29 cellular contexts compared by ENCODE assay signal in genomic region chr1:208351838-208352237, GRCh38.
"Had no signal": no experiment of that assay in that cellular context is flagged by ENCODE, and none has a peak within 500 bp of the region (broad histone marks: within the 10 kb centered on the region; RNA-seq: fewer than 3 reads in every experiment).

No MANE protein-coding gene starts in this region.

- ATAC-seq: activated CD4-positive, alpha-beta T cell treated with anti-CD3 and anti-CD28 coated beads for 36 hours; activated CD8-positive, alpha-beta memory T cell treated with anti-CD3 and anti-CD28 coated beads, Interleukin-2, amount 10 ng/mL, durations not matched to agents 7 days and 5 days; activated CD8-positive, alpha-beta T cell treated with anti-CD3 and anti-CD28 coated beads, Interleukin-2, amount 10 ng/mL, durations not matched to agents 7 days and 5 days; activated naive CD4-positive, alpha-beta T cell treated with anti-CD3 and anti-CD28 coated beads, Interleukin-2, amount 50 U/mL, for 72 hours; gastroesophageal sphincter; heart right ventricle had no signal

- H3K4me3 ChIP-seq: ascending aorta, breast epithelium, cardiac muscle cell, colonic mucosa, esophagus squamous epithelium, gastroesophageal sphincter, heart right ventricle had no signal

- H3K9me3 ChIP-seq: ascending aorta, breast epithelium, colonic mucosa, esophagus squamous epithelium, gastroesophageal sphincter, heart right ventricle had no signal

- H3K4me1 ChIP-seq: ascending aorta, breast epithelium, colonic mucosa, esophagus squamous epithelium, gastroesophageal sphincter, heart right ventricle had no signal

- DNase-seq: activated CD4-positive, alpha-beta memory T cell treated with anti-CD3 and anti-CD28 coated beads for 36 hours; activated CD4-positive, alpha-beta T cell treated with anti-CD3 and anti-CD28 coated beads for 36 hours; activated CD4-positive, alpha-beta T cell treated with anti-CD3 and anti-CD28 coated beads, Interleukin-2, amount 10 ng/mL, durations not matched to agents 24 days and 14 days; activated CD4-positive, CD25-positive, alpha-beta regulatory T cell; activated CD4-positive, CD25-positive, alpha-beta regulatory T cell treated with anti-CD3 and anti-CD28 coated beads, Interleukin-2, amount 50 U/mL, for 72 hours; activated CD8-positive, alpha-beta memory T cell treated with anti-CD3 and anti-CD28 coated beads, Interleukin-2, amount 10 ng/mL, durations not matched to agents 7 days and 5 days; activated CD8-positive, alpha-beta memory T cell treated with anti-CD3 and anti-CD28 coated beads, Interleukin-2, amount 50 U/mL, for 4 hours; activated CD8-positive, alpha-beta T cell treated with anti-CD3 and anti-CD28 coated beads, Interleukin-2, amount 10 ng/mL, durations not matched to agents 7 days and 5 days; activated effector memory CD4-positive, alpha-beta T cell treated with anti-CD3 and anti-CD28 coated beads, Interleukin-2, amount 50 U/mL, for 16 hours; activated naive CD4-positive, alpha-beta T cell treated with anti-CD3 and anti-CD28 coated beads for 36 hours; activated naive CD8-positive, alpha-beta T cell treated with anti-CD3 and anti-CD28 coated beads, Interleukin-2, amount 10 ng/mL, durations not matched to agents 7 days and 5 days; activated T-cell treated with anti-CD3 and anti-CD28 coated beads, Interleukin-2, amount 50 U/mL, for 1 hour; activated T-cell treated with anti-CD3 and anti-CD28 coated beads, Interleukin-2, amount 50 U/mL, for 48 hours; central memory CD4-positive, alpha-beta T cell; cerebellar nuclear complex; colonic mucosa; effector CD8-positive, alpha-beta T cell; esophagus squamous epithelium; foreskin melanocyte; heart right ventricle; T1000 had no signal

- H3K27ac ChIP-seq: ascending aorta, breast epithelium, cardiac muscle cell, colonic mucosa, epithelial cell of prostate, esophagus squamous epithelium, gastroesophageal sphincter, heart right ventricle had no signal

- H3K36me3 ChIP-seq: ascending aorta, breast epithelium, cardiac muscle cell, colonic mucosa, esophagus squamous epithelium, gastroesophageal sphincter, heart right ventricle had no signal

- H3K27me3 ChIP-seq: ascending aorta, breast epithelium, cardiac muscle cell, colonic mucosa, esophagus squamous epithelium, gastroesophageal sphincter, heart right ventricle had no signal

- FAIRE-seq: endometrium, endothelial cell of umbilical vein had no signal
